Comparison of ENCODE assay signal across 17 cellular contexts in the genomic region with DNA sequence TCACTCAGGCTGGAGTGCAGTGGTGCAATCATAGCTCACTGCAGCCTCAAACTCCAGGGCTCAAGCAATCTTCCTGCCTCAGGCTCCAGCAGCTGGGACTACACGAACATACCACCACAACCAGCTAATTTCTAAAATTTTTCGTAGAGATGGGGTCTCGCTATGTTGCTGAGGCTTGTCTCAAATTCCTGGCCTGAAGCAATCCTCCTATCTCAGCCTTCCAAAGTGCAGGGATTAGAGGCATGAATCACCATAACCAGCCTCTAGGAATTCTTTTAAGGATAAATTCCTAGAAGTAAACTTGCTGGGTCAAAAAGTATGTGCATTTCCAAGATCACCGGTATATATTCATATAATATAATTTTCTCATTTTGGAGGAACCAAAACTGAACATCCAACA. TPM values are rescaled to one million over a fixed set of nuclear protein-coding genes. Genes with fewer than 3 reads are reported as not detected.
A peak's percentile ranks its signal among the peaks of the same experiment; 100 is the strongest.
DNase-seq lines count a peak whose midpoint lies in the region; ATAC-seq and TF ChIP-seq lines count a peak whose summit lies in the region.
"Had no signal": no experiment of that assay in that cellular context is flagged by ENCODE, and none has a peak within 500 bp of the region (broad histone marks: within the 10 kb centered on the region; RNA-seq: fewer than 3 reads in every experiment).

No MANE protein-coding gene starts in this region.

- H3K23ac ChIP-seq in IMR-90 (ENCODE audit: low read depth, low read length), result no peak overlapping the region

- WGBS in IMR-90 (ENCODE audit: extremely low coverage in 2 of 2, insufficient read length in 1 of 2), 2 experiments, result no CpG with 5 or more reads among the region's 4 CpGs
- WGBS in smooth muscle cell (ENCODE audit: low lambda C conversion rate), result 5% methylated on average over 4 of the region's 4 CpGs
- WGBS in endodermal cell (ENCODE audit: insufficient coverage in 1 of 2, insufficient read length in 1 of 2), 2 experiments, result 83 to 87% methylated on average over 3 of the region's 4 CpGs

- no peak overlapping the region for H3K14ac ChIP-seq in IMR-90 (replicated peaks; ENCODE audit: low read depth, low read length)

- no peak overlapping the region for H2BK120ac ChIP-seq in IMR-90 (ENCODE audit: low read depth, low read length)

- H3K4me1 ChIP-seq in IMR-90 (ENCODE audit: control insufficient read depth, insufficient read depth, low read length), result no peaks in the 10 kb centered on the region
- H3K4me1 ChIP-seq in SJCRH30, result peaks cover 14% of the 10 kb centered on the region; the same call in 1 of the 2 replicates
- H3K4me1 ChIP-seq in smooth muscle cell (ENCODE audit: low read depth), result peaks cover 12% of the 10 kb centered on the region
- no peaks in the 10 kb centered on the region for H3K4me1 ChIP-seq in breast epithelium
- no peaks in the 10 kb centered on the region for H3K4me1 ChIP-seq in endodermal cell (ENCODE audit: control insufficient read depth, insufficient read depth, low read length)
- H3K4me1 ChIP-seq: A549, BE2C had no signal

- H3K36me3 Mint-ChIP-seq in stimulated activated memory B cell treated with anti-CD40 and anti-IgM and Interleukin-4, amounts not matched to agents 10 μg/mL and 1 μg/mL and 100 μg/mL, for 72 hours, result no peaks in the 10 kb centered on the region
- no peaks in the 10 kb centered on the region for H3K36me3 Mint-ChIP-seq in endodermal cell (ENCODE audit: low read depth)
- H3K36me3 Mint-ChIP-seq: CD4-positive, alpha-beta memory T cell had no signal

- no peak overlapping the region for H3K18ac ChIP-seq in IMR-90 (ENCODE audit: low read depth, low read length)

- peaks cover 3% of the 10 kb centered on the region for H3K9me3 Mint-ChIP-seq in stimulated activated memory B cell treated with anti-CD40 and anti-IgM and Interleukin-4, amounts not matched to agents 10 μg/mL and 1 μg/mL and 100 μg/mL, for 72 hours
- H3K9me3 Mint-ChIP-seq in endodermal cell, result peaks cover 12% of the 10 kb centered on the region

- no peak overlapping the region for H4K8ac ChIP-seq in IMR-90 (ENCODE audit: low read depth in 2 of 2, low read length in 2 of 2)

- H4K91ac ChIP-seq in IMR-90 (ENCODE audit: insufficient read depth, low read depth, low read length), result no peak overlapping the region

- H3K9me3 ChIP-seq in IMR-90 (ENCODE audit: control insufficient read depth, insufficient read depth, low read length) (no peaks in the 10 kb centered on the region), SJCRH30 (replicated peaks) (no peaks in the 10 kb centered on the region; the same call in 1 of the 2 replicates), smooth muscle cell (replicated peaks; ENCODE audit: low read depth) (no peaks in the 10 kb centered on the region), breast epithelium (no peaks in the 10 kb centered on the region), endodermal cell (ENCODE audit: control insufficient read depth, low read length) (no peaks in the 10 kb centered on the region)
- H3K9me3 ChIP-seq: A549, BE2C had no signal

- H3K4me2 ChIP-seq in IMR-90 (ENCODE audit: low read depth, low read length), result no peak overlapping the region
- H3K4me2 ChIP-seq in smooth muscle cell, result peak overlapping the region; percentile 78
- H3K4me2 ChIP-seq: A549 had no signal

- H3K27me3 ChIP-seq in IMR-90 (ENCODE audit: control insufficient read depth, insufficient read depth, low read length) (peaks cover 4% of the 10 kb centered on the region; the same call in 1 of the 2 replicates), SJCRH30 (no peaks in the 10 kb centered on the region), smooth muscle cell (ENCODE audit: low read depth) (no peaks in the 10 kb centered on the region), breast epithelium (no peaks in the 10 kb centered on the region), endodermal cell (ENCODE audit: control insufficient read depth, insufficient read depth, low read length, poor library complexity, severe bottlenecking) (no peaks in the 10 kb centered on the region)
- H3K27me3 ChIP-seq: BE2C had no signal

- intact Hi-C loops in IMR-90 (cut with micrococcal nuclease), result no loop called here
- intact Hi-C loops in breast epithelium (cut with DNase I; ENCODE audit: low total_unique reads), result no loop called here

- H3K4me3 Mint-ChIP-seq in stimulated activated memory B cell treated with anti-CD40 and anti-IgM and Interleukin-4, amounts not matched to agents 10 μg/mL and 1 μg/mL and 100 μg/mL, for 72 hours, result no peak overlapping the region
- H3K4me3 Mint-ChIP-seq in endodermal cell, result no peak overlapping the region
- H3K4me3 Mint-ChIP-seq: CD4-positive, alpha-beta memory T cell had no signal

- no peak overlapping the region for H3K27ac Mint-ChIP-seq in stimulated activated memory B cell treated with anti-CD40 and anti-IgM and Interleukin-4, amounts not matched to agents 10 μg/mL and 1 μg/mL and 100 μg/mL, for 72 hours
- H3K27ac Mint-ChIP-seq in endodermal cell, result no peak overlapping the region
- H3K27ac Mint-ChIP-seq: CD4-positive, alpha-beta memory T cell had no signal

- no peak overlapping the region for H2BK15ac ChIP-seq in IMR-90 (ENCODE audit: low read depth, low read length)

- H3K4me3 ChIP-seq in IMR-90 (ENCODE audit: insufficient read depth, low read depth, low read length) (no peak overlapping the region), SJCRH30 (no peak overlapping the region), smooth muscle cell (no peak overlapping the region), breast epithelium (no peak overlapping the region), endodermal cell (ENCODE audit: low read length) (no peak overlapping the region)
- H3K4me3 ChIP-seq: A549 had no signal

- H4K5ac ChIP-seq in IMR-90 (ENCODE audit: low read depth, low read length), result no peak overlapping the region

- no peak overlapping the region for H2BK5ac ChIP-seq in IMR-90 (ENCODE audit: low read depth, low read length, poor library complexity, severe bottlenecking)

- no peak overlapping the region for H3K56ac ChIP-seq in IMR-90 (ENCODE audit: extremely low read depth, insufficient read depth, low read length)

- H3K36me3 ChIP-seq in IMR-90 (ENCODE audit: control insufficient read depth, insufficient read depth, low read length), result no peaks in the 10 kb centered on the region
- no peaks in the 10 kb centered on the region for H3K36me3 ChIP-seq in SJCRH30
- H3K36me3 ChIP-seq in smooth muscle cell (ENCODE audit: low read depth), result no peaks in the 10 kb centered on the region
- H3K36me3 ChIP-seq in breast epithelium, result no peaks in the 10 kb centered on the region
- no peaks in the 10 kb centered on the region for H3K36me3 ChIP-seq in endodermal cell (ENCODE audit: control insufficient read depth, insufficient read depth, low read length)
- H3K36me3 ChIP-seq: BE2C had no signal

- H3F3A ChIP-seq in smooth muscle cell (ENCODE audit: low read depth), result peaks cover 12% of the 10 kb centered on the region

- DNase-seq in IMR-90 (no peak), SJCRH30 (peak; percentile 46 to 67), islet precursor cell (peak; percentile 84), smooth muscle cell (lab: John Stamatoyannopoulos, UW; ENCODE audit: unreplicated experiment) (no peak), SHP77 treated with DMSO at 0.1 percent for 48 hours (lab: John Stamatoyannopoulos, UW) (no peak), breast epithelium (ENCODE audit: low spot score in 2 of 2) (no peak), endodermal cell (no peak)
- DNase-seq: BE2C; CD4-positive, alpha-beta memory T cell; DMS79; EL; GDM1; HCEC 1CT had no signal

- H2AFZ ChIP-seq in IMR-90 (replicated peaks; ENCODE audit: low read length, poor library complexity), result no peak overlapping the region
- H2AFZ ChIP-seq in smooth muscle cell (ENCODE audit: low read depth), result no peak overlapping the region

- no TSS peak for BruUV-seq in IMR-90 (replicated peaks; lab: Mats Ljungman, UMichigan)

- no peaks in the 10 kb centered on the region for H3K9me1 ChIP-seq in IMR-90 (ENCODE audit: insufficient read depth, low read length)

- H3K27ac ChIP-seq in IMR-90 (ENCODE audit: insufficient read depth, low read length) (no peak overlapping the region), SJCRH30 (no peak overlapping the region), smooth muscle cell (ENCODE audit: low read depth) (peak overlapping the region; percentile 26), breast epithelium (no peak overlapping the region), endodermal cell (ENCODE audit: low read depth, low read length) (no peak overlapping the region)
- H3K27ac ChIP-seq: A549, C4-2B, HL-60 had no signal

- no peak overlapping the region for H2AK5ac ChIP-seq in IMR-90 (ENCODE audit: low read depth, low read length)

- dilution Hi-C loops in IMR-90 (cut with HindIII; ENCODE audit: low sequenced_read_pairs, unreplicated experiment), result no loop called here

- no peak overlapping the region for H2AK9ac ChIP-seq in IMR-90 (replicated peaks; ENCODE audit: low read depth, low read length, poor library complexity)

- H3K27me3 Mint-ChIP-seq in stimulated activated memory B cell treated with anti-CD40 and anti-IgM and Interleukin-4, amounts not matched to agents 10 μg/mL and 1 μg/mL and 100 μg/mL, for 72 hours, result peaks cover 14% of the 10 kb centered on the region
- no peaks in the 10 kb centered on the region for H3K27me3 Mint-ChIP-seq in endodermal cell (ENCODE audit: insufficient read depth)

- no peak overlapping the region for H2BK20ac ChIP-seq in IMR-90 (ENCODE audit: low read depth, low read length)

- H3K9ac ChIP-seq in IMR-90 (ENCODE audit: low read depth, low read length), result no peak overlapping the region
- H3K9ac ChIP-seq in smooth muscle cell (ENCODE audit: low read depth), result no peak overlapping the region
- H3K9ac ChIP-seq in endodermal cell (ENCODE audit: extremely low read depth, low read length, poor library complexity, severe bottlenecking), result no peak overlapping the region

- H4K20me1 ChIP-seq in IMR-90 (ENCODE audit: insufficient read depth, low read length), result no peaks in the 10 kb centered on the region
- H4K20me1 ChIP-seq in smooth muscle cell (ENCODE audit: low read depth), result no peaks in the 10 kb centered on the region

- no peaks in the 10 kb centered on the region for H3K79me1 ChIP-seq in IMR-90 (ENCODE audit: low read depth in 1 of 2, low read length in 2 of 2)

- POLR2A ChIA-PET in IMR-90 (lab: Charles Lee; ENCODE audit: unreplicated experiment), result no interaction called here

- in situ Hi-C loops in IMR-90 (cut with MboI; ENCODE audit: low sequenced_read_pairs), result no loop called here

- CTCF ChIA-PET in IMR-90 (lab: Yijun Ruan, JAX), result interaction anchor here (1.3 kb wide), 1 partner anchor 10 kb away, joined by 5 read pairs; no protein-coding TSS in a partner anchor

- H3K79me2 ChIP-seq in smooth muscle cell (ENCODE audit: low read depth), result no peaks in the 10 kb centered on the region

- no peak for TF ChIP-seq RAD21 in IMR-90 (IDR thresholded peaks at IDR 0.05; ENCODE audit: low read length)

- no peak overlapping the region for H3K4ac ChIP-seq in IMR-90 (ENCODE audit: low read depth, low read length)

- H3K4me1 Mint-ChIP-seq in stimulated activated memory B cell treated with anti-CD40 and anti-IgM and Interleukin-4, amounts not matched to agents 10 μg/mL and 1 μg/mL and 100 μg/mL, for 72 hours, result no peaks in the 10 kb centered on the region
- H3K4me1 Mint-ChIP-seq in endodermal cell, result no peaks in the 10 kb centered on the region
- H3K4me1 Mint-ChIP-seq: CD4-positive, alpha-beta memory T cell had no signal

- peak; percentile 29; the same call in 1 of the 2 replicates for ATAC-seq in IMR-90 (ENCODE audit: low read depth)
- no peak for ATAC-seq in stimulated activated memory B cell treated with anti-CD40 and anti-IgM and Interleukin-4, amounts not matched to agents 10 μg/mL and 1 μg/mL and 100 μg/mL, for 72 hours
- ATAC-seq: A549 had no signal

- TF ChIP-seq POLR2A in IMR-90 (IDR thresholded peaks at IDR 0.05; ENCODE audit: low read depth, low read length) (no peak), breast epithelium (IDR thresholded peaks at IDR 0.05) (no peak)

- TF ChIP-seq CTCF in IMR-90 (conservative IDR thresholded peaks at IDR 0.05; ENCODE audit: low read depth, low read length), result no peak
- no peak for TF ChIP-seq CTCF in smooth muscle cell (IDR thresholded peaks at IDR 0.05; ENCODE audit: borderline replicate concordance, insufficient read depth, poor library complexity, severe bottlenecking)
- no peak for TF ChIP-seq CTCF in breast epithelium (IDR thresholded peaks at IDR 0.05)
- no peak for TF ChIP-seq CTCF in endodermal cell (conservative IDR thresholded peaks at IDR 0.05)

RNA-seq across cellular contexts. Expression of a gene that starts 17.6 kb away (rescaled TPM):
- total RNA-seq in IMR-90 (2012; rRNA removed) (1.1 and 2.0 TPM in 2 replicates), smooth muscle cell (5.5 and 8.6 TPM in 2 replicates), breast epithelium (1 to 10 TPM in 2 of 3 donors, under 1 TPM in 1; 0.32 to 2.0 (median 1.3) TPM), endodermal cell (1 to 10 TPM; 5.8 to 8.4 TPM)
- polyA plus RNA-seq in IMR-90 (2012; rRNA removed) (1.0 and 1.3 TPM in 2 replicates), smooth muscle cell (7.0 and 11.6 TPM in 2 replicates)
- polyA plus RNA-seq in IMR-90 (2012; cell fraction: cytosol; rRNA removed), result 0.58 and 0.60 TPM in 2 replicates
- 0.52 and 0.96 TPM in 2 replicates for polyA plus RNA-seq in IMR-90 (2012; cell fraction: nucleus; rRNA removed; ENCODE audit: low replicate concordance)
- 37.3 and 38.9 TPM in 2 replicates for total RNA-seq in SJCRH30 (2014; rRNA removed; shearing (Covaris generic))
- 8.8 TPM for polyA plus RNA-seq in endodermal cell (2013, experiment 1 of 2)
- polyA plus RNA-seq in endodermal cell (2013, experiment 2 of 2), result 8.4 TPM

Comparison
In these comparisons a context has a peak if more than half of its experiments do, and no peak if none do; other contexts are left out.
1. DNase-seq: peak in SJCRH30 (2 of 2) and islet precursor cell (single experiment); none in IMR-90 (single experiment), smooth muscle cell (single experiment), SHP77 treated with DMSO at 0.1 percent for 48 hours (single experiment), breast epithelium (0 of 2) and endodermal cell (single experiment).